ENCODE assay signal across 14 cellular contexts in the genomic region with DNA sequence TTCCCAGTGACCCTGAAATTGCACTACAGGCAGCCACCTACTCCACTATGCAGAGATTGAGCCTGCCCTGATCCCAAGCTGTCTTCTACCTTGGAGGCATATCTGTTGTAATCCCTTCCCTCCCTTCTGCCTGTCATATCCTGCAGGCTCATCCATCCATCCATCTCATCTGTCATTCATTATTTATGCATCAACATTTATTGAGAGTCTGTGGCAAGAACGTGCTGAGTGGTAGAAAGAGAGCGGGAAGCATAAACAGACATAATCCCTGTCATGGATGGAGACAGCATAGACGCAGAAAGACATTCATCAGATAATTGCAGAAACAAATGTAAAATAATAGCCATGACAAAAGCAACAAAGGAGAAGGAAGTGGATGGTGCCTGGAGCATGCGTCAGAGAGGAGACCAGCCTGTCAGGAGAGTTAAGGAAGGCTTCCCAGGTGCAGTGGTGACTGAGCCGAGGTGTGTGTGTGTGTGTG.
DNase-seq lines count a peak whose midpoint lies in the region; ATAC-seq and TF ChIP-seq lines count a peak whose summit lies in the region.
"Had no signal": no experiment of that assay in that cellular context is flagged by ENCODE, and none has a peak within 500 bp of the region (broad histone marks: within the 10 kb centered on the region; RNA-seq: fewer than 3 reads in every experiment).

No MANE protein-coding gene starts in this region.

- H3K4me3 ChIP-seq in mesendoderm (ENCODE audit: low read length) (no peak overlapping the region), endodermal cell (ENCODE audit: low read length) (no peak overlapping the region)
- H3K4me3 ChIP-seq: lung, thoracic aorta had no signal

- no peak overlapping the region for H4K5ac ChIP-seq in mesendoderm (ENCODE audit: low read length)

- H3K4me1 ChIP-seq in mesendoderm (ENCODE audit: control insufficient read depth, low read depth, low read length), result peaks cover 6% of the 10 kb centered on the region
- peaks cover 13% of the 10 kb centered on the region for H3K4me1 ChIP-seq in endodermal cell (ENCODE audit: control insufficient read depth, insufficient read depth, low read length)

- H3K79me1 ChIP-seq in mesendoderm (ENCODE audit: low read length), result no peaks in the 10 kb centered on the region

- H3K23ac ChIP-seq in mesendoderm (ENCODE audit: low read length), result no peak overlapping the region

- no peak for ATAC-seq in activated naive CD4-positive, alpha-beta T cell treated with anti-CD3 and anti-CD28 coated beads, Interleukin-2, amount 50 U/mL, for 72 hours
- ATAC-seq: activated CD8-positive, alpha-beta memory T cell treated with anti-CD3 and anti-CD28 coated beads, Interleukin-2, amount 10 ng/mL, durations not matched to agents 7 days and 5 days had no signal

- H2BK120ac ChIP-seq in mesendoderm (ENCODE audit: low read depth, low read length), result no peak overlapping the region

- no peak overlapping the region for H3K4me3 Mint-ChIP-seq in endodermal cell
- H3K4me3 Mint-ChIP-seq: activated CD8-positive, alpha-beta memory T cell treated with anti-CD3 and anti-CD28 coated beads, Interleukin-2, amount 10 ng/mL, durations not matched to agents 7 days and 5 days had no signal

- no peak for TF ChIP-seq CTCF in VCaP (conservative IDR thresholded peaks at IDR 0.05)
- TF ChIP-seq CTCF in endodermal cell (conservative IDR thresholded peaks at IDR 0.05), result no peak

- H3K4me2 ChIP-seq in mesendoderm (ENCODE audit: low read length), result no peak overlapping the region

- H2AK5ac ChIP-seq in mesendoderm (ENCODE audit: low read length), result no peak overlapping the region

- peaks cover 25% of the 10 kb centered on the region for H3K4me1 Mint-ChIP-seq in endodermal cell
- H3K4me1 Mint-ChIP-seq: activated CD8-positive, alpha-beta memory T cell treated with anti-CD3 and anti-CD28 coated beads, Interleukin-2, amount 10 ng/mL, durations not matched to agents 7 days and 5 days had no signal

- H3K4ac ChIP-seq in mesendoderm (ENCODE audit: low read depth, low read length), result no peak overlapping the region

- no peaks in the 10 kb centered on the region for H3K27me3 Mint-ChIP-seq in endodermal cell (ENCODE audit: insufficient read depth)
- H3K27me3 Mint-ChIP-seq: activated CD8-positive, alpha-beta memory T cell treated with anti-CD3 and anti-CD28 coated beads, Interleukin-2, amount 10 ng/mL, durations not matched to agents 7 days and 5 days had no signal

- H2BK5ac ChIP-seq in mesendoderm (ENCODE audit: low read length), result no peak overlapping the region

- H2BK15ac ChIP-seq in mesendoderm (replicated peaks; ENCODE audit: low read depth), result no peak overlapping the region

- no CpG with 5 or more reads among the region's 5 CpGs for WGBS in mesendoderm (ENCODE audit: extremely low coverage, insufficient coverage, low lambda C conversion rate)
- 77 to 89% methylated on average over 3 to 5 of the region's 5 CpGs for WGBS in endodermal cell (ENCODE audit: insufficient coverage in 1 of 2, insufficient read length in 1 of 2), 2 experiments

- H3K18ac ChIP-seq in mesendoderm (ENCODE audit: low read length), result no peak overlapping the region

- H3K27ac ChIP-seq in VCaP, result peak overlapping the region; percentile 53
- H3K27ac ChIP-seq in mesendoderm (ENCODE audit: low read depth, low read length), result peak overlapping the region; percentile 40
- H3K27ac ChIP-seq in endodermal cell (ENCODE audit: low read depth, low read length), result no peak overlapping the region
- H3K27ac ChIP-seq: thoracic aorta had no signal

- no peaks in the 10 kb centered on the region for H3K36me3 Mint-ChIP-seq in activated naive CD4-positive, alpha-beta T cell treated with anti-CD3 and anti-CD28 coated beads, Interleukin-2, amount 50 U/mL, for 72 hours
- no peaks in the 10 kb centered on the region for H3K36me3 Mint-ChIP-seq in endodermal cell (ENCODE audit: low read depth)
- H3K36me3 Mint-ChIP-seq: activated CD8-positive, alpha-beta memory T cell treated with anti-CD3 and anti-CD28 coated beads, Interleukin-2, amount 10 ng/mL, durations not matched to agents 7 days and 5 days had no signal

- H3K56ac ChIP-seq in mesendoderm (ENCODE audit: low read length), result no peak overlapping the region

- H3K36me3 ChIP-seq in mesendoderm (ENCODE audit: control insufficient read depth, insufficient read depth, low read length) (no peaks in the 10 kb centered on the region), endodermal cell (ENCODE audit: control insufficient read depth, insufficient read depth, low read length) (no peaks in the 10 kb centered on the region)
- H3K36me3 ChIP-seq: thoracic aorta had no signal

- no peaks in the 10 kb centered on the region for H3K79me2 ChIP-seq in mesendoderm (ENCODE audit: control insufficient read depth, insufficient read depth, low read length)

- H3K9ac ChIP-seq in mesendoderm (ENCODE audit: low read length), result no peak overlapping the region
- H3K9ac ChIP-seq in endodermal cell (ENCODE audit: extremely low read depth, low read length, poor library complexity, severe bottlenecking), result no peak overlapping the region

- H3K27ac Mint-ChIP-seq in activated naive CD4-positive, alpha-beta T cell treated with anti-CD3 and anti-CD28 coated beads, Interleukin-2, amount 50 U/mL, for 72 hours, result no peak overlapping the region
- no peak overlapping the region for H3K27ac Mint-ChIP-seq in endodermal cell
- H3K27ac Mint-ChIP-seq: activated CD8-positive, alpha-beta memory T cell treated with anti-CD3 and anti-CD28 coated beads, Interleukin-2, amount 10 ng/mL, durations not matched to agents 7 days and 5 days had no signal

- no peak overlapping the region for H4K8ac ChIP-seq in mesendoderm (ENCODE audit: low read depth, low read length)

- DNase-seq in Daoy (ENCODE audit: low read depth) (peak; percentile 53), NCI-H1436 (lab: John Stamatoyannopoulos, UW) (peak; percentile 53), mesendoderm (no peak), C1 segment of cervical spinal cord (lab: John Stamatoyannopoulos, UW) (no peak), endodermal cell (no peak)
- DNase-seq in activated naive CD4-positive, alpha-beta T cell treated with anti-CD3 and anti-CD28 coated beads, Interleukin-2, amount 50 U/mL, for 72 hours (ENCODE audit: low spot score in 2 of 2), result no peak
- DNase-seq: activated CD8-positive, alpha-beta memory T cell treated with anti-CD3 and anti-CD28 coated beads, Interleukin-2, amount 10 ng/mL, durations not matched to agents 7 days and 5 days; activated naive CD4-positive, alpha-beta T cell treated with anti-CD3 and anti-CD28 coated beads, Interleukin-2, amount 50 U/mL, for 16 hours; NCI-H446; occipital lobe; stimulated activated CD4-positive, alpha-beta T cell treated with anti-CD3 and anti-CD28 coated beads, Interleukin-12 subunit alpha, Interleukin-12 subunit beta, amount 100 ng/mL, for 4 hours had no signal

- H3K27me3 ChIP-seq in mesendoderm (ENCODE audit: insufficient read depth, low read length, poor library complexity) (no peaks in the 10 kb centered on the region), endodermal cell (ENCODE audit: control insufficient read depth, insufficient read depth, low read length, poor library complexity, severe bottlenecking) (no peaks in the 10 kb centered on the region)

- H3K9me3 Mint-ChIP-seq in activated naive CD4-positive, alpha-beta T cell treated with anti-CD3 and anti-CD28 coated beads, Interleukin-2, amount 50 U/mL, for 72 hours, result no peaks in the 10 kb centered on the region
- H3K9me3 Mint-ChIP-seq in endodermal cell, result no peaks in the 10 kb centered on the region

- no peaks in the 10 kb centered on the region for H3K9me3 ChIP-seq in endodermal cell (ENCODE audit: control insufficient read depth, low read length)
- H3K9me3 ChIP-seq: thoracic aorta had no signal

Comparison
In these comparisons a context has a peak if more than half of its experiments do, and no peak if none do; other contexts are left out.
1. DNase-seq: peak in Daoy (single experiment) and NCI-H1436 (single experiment); none in mesendoderm (single experiment), C1 segment of cervical spinal cord (0 of 14), activated naive CD4-positive, alpha-beta T cell treated with anti-CD3 and anti-CD28 coated beads, Interleukin-2, amount 50 U/mL, for 72 hours (0 of 2) and endodermal cell (single experiment).